In genomic region chr14:74963705-74964271, GRCh38 we compare ENCODE assay signal across 1 cellular context.
TF ChIP-seq lines count a peak whose summit lies in the region.

No MANE protein-coding gene starts in this region.

TF ChIP-seq in GM12878, 131 proteins besides CTCF, POLR2A, EP300 and RAD21 (continued from another document):
- TF ChIP-seq ZBTB40 (IDR thresholded peaks at IDR 0.05; ENCODE audit: borderline replicate concordance): no peak
- TF ChIP-seq GATAD2B (conservative IDR thresholded peaks at IDR 0.05; ENCODE audit: low read depth): no peak
- TF ChIP-seq FOXK2 (IDR thresholded peaks at IDR 0.05): no peak
- no peak for TF ChIP-seq MTA3 (IDR thresholded peaks at IDR 0.05; ENCODE audit: borderline replicate concordance, low read length)
- TF ChIP-seq BMI1 (IDR thresholded peaks at IDR 0.05; ENCODE audit: borderline replicate concordance): no peak
- TF ChIP-seq HCFC1 (IDR thresholded peaks at IDR 0.05; ENCODE audit: low read length): no peak
- no peak for TF ChIP-seq EGR1 (IDR thresholded peaks at IDR 0.05; ENCODE audit: borderline replicate concordance in 1 of 2, low read depth in 2 of 2, low read length in 2 of 2)
- no peak for TF ChIP-seq JUND (IDR thresholded peaks at IDR 0.05; ENCODE audit: low read depth, low read length)
- no peak for TF ChIP-seq ZNF274 (IDR thresholded peaks at IDR 0.05; ENCODE audit: insufficient read depth, insufficient read length)
- TF ChIP-seq SKIL (IDR thresholded peaks at IDR 0.05; ENCODE audit: low read depth, poor library complexity, severe bottlenecking): no peak
- TF ChIP-seq IRF4 (IDR thresholded peaks at IDR 0.05; ENCODE audit: low read depth, low read length): no peak
- TF ChIP-seq SMC3 (IDR thresholded peaks at IDR 0.05; ENCODE audit: borderline replicate concordance, low read length): no peak
- TF ChIP-seq ZNF24 (IDR thresholded peaks at IDR 0.05): no peak
- TF ChIP-seq BCLAF1 (IDR thresholded peaks at IDR 0.05): no peak
- TF ChIP-seq SIX5 (IDR thresholded peaks at IDR 0.05; ENCODE audit: low read depth, low read length, severe bottlenecking): no peak
- TF ChIP-seq NFYA (IDR thresholded peaks at IDR 0.05; ENCODE audit: borderline replicate concordance, low read depth, low read length): no peak
- TF ChIP-seq RCOR1 (conservative IDR thresholded peaks at IDR 0.05; ENCODE audit: low read depth, low read length): no peak
- TF ChIP-seq ZBTB11 (CRISPR knock-in tag; IDR thresholded peaks at IDR 0.05): no peak
- no peak for TF ChIP-seq NFIC (IDR thresholded peaks at IDR 0.05; ENCODE audit: low read depth, low read length)
